Comparison of ENCODE assay signal across 1 cellular context in the genomic region with DNA sequence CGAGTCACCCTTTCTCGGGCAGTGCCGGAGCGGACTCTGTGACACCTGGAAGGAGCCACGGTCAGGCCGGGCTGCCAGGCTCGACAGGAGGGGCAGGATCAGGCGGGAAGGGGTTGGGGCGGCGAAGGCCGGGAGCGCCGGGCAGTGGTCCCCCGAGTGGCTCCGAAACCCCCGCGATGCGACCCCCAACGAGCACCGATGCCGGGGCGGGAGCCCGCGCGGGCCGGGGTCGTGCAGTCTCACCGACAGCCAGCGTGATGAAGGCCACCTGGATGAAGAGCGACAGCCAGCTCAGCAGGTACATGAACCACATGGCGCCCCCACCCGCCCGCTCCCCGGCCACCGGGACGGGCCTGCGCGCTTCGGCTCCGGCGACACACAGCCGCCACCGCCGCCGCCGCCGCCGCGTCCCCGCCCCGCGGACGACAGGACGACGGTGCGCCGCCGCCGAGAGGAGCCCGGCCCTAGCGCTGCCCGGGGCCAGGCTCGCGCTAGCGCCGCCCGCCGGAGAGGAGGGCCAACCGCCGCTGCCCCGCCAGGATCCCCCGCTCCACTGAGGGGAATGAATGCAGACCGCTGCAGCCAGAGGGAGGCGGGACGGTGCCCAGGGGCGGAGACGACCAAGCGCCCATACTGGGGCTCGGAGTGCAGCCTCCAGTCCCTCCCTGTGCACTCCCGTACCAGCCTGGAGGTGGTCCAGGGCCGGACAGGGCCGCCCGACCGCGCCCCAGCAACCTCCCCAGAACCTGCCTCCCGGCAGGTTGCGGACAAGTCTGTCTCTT.
TF ChIP-seq lines count a peak whose summit lies in the region.

Gene TEX261 (minus strand): TSS at position 429 of the 782 bp plus-strand sequence. CDS start 116 bp downstream, at position 313.

TF ChIP-seq in HepG2, 621 proteins besides CTCF, POLR2A, EP300 and RAD21 (continued from another document):
- no peak for TF ChIP-seq ZBTB40 (IDR thresholded peaks at IDR 0.05)
- 0 out of 2 replicates have a peak, but pooled peaks have one; percentile 9 for TF ChIP-seq ZBTB40 (CRISPR knock-in tag; IDR thresholded peaks at IDR 0.05)
- TF ChIP-seq ZFP36L2 (CRISPR knock-in tag; IDR thresholded peaks at IDR 0.05), result no peak
- TF ChIP-seq IRF2 (CRISPR knock-in tag; IDR thresholded peaks at IDR 0.05), result peak; percentile 87
- TF ChIP-seq NR3C1 (CRISPR knock-in tag; IDR thresholded peaks at IDR 0.05), result no peak
- TF ChIP-seq ZNF557 (CRISPR knock-in tag; IDR thresholded peaks at IDR 0.05), result no peak
- no peak for TF ChIP-seq MAFF (IDR thresholded peaks at IDR 0.05; ENCODE audit: low read depth, low read length)
- TF ChIP-seq, protein P1, sequence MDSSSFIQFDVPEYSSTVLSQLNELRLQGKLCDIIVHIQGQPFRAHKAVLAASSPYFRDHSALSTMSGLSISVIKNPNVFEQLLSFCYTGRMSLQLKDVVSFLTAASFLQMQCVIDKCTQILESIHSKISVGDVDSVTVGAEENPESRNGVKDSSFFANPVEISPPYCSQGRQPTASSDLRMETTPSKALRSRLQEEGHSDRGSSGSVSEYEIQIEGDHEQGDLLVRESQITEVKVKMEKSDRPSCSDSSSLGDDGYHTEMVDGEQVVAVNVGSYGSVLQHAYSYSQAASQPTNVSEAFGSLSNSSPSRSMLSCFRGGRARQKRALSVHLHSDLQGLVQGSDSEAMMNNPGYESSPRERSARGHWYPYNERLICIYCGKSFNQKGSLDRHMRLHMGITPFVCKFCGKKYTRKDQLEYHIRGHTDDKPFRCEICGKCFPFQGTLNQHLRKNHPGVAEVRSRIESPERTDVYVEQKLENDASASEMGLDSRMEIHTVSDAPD (CRISPR knock-in tag; IDR thresholded peaks at IDR 0.05), result 0 out of 2 replicates have a peak, but pooled peaks have one; percentile 51
- TF ChIP-seq PRPF4 (IDR thresholded peaks at IDR 0.05; ENCODE audit: low read depth, low read length, poor library complexity, severe bottlenecking), result no peak
- TF ChIP-seq, protein P2, sequence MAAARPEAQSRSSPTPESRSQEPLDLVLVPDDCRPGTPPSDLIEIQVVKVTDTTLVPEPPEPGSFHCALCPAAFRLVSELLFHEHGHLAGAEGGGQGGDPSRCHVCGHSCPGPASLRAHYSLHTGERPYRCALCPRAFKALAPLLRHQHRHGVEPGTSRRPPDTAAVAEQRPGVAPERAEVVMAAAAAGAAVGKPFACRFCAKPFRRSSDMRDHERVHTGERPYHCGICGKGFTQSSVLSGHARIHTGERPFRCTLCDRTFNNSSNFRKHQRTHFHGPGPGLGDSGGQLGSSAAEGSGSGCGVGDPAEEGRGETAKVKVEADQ (CRISPR knock-in tag; IDR thresholded peaks at IDR 0.05; ENCODE audit: borderline replicate concordance), result peak; percentile 95
